Comparison of ENCODE assay signal across 15 cellular contexts in the genomic region with DNA sequence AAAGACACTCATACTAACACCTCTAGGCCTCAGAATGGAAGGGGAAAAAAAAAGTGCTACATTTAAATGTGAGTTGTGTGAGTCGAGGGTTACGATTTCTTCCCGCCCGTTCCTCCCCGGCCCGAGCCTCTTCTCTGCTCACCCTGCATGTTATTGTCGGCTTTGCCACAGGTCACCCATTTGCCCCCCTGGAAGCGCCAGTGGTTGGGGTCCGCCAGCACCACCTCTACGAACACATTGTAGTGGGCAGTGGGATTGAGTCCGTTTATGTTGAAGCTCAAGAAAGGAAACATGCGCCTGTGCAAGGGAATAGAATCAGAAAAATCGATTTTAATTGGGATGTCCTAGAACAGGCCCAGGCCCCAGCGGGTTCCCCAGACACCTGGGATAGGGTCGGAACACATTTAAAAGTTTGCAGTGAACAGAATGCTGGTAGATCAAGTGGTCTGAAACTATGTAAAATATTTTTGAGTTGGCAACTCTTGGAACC. TPM values are rescaled to one million over a fixed set of nuclear protein-coding genes. Genes with fewer than 3 reads are reported as not detected.
A peak's percentile ranks its signal among the peaks of the same experiment; 100 is the strongest.
DNase-seq lines count a peak whose midpoint lies in the region; ATAC-seq and TF ChIP-seq lines count a peak whose summit lies in the region.
"Had no signal": no experiment of that assay in that cellular context is flagged by ENCODE, and none has a peak within 500 bp of the region (broad histone marks: within the 10 kb centered on the region; RNA-seq: fewer than 3 reads in every experiment).

No MANE protein-coding gene starts in this region.

- ATAC-seq in CD4-positive, alpha-beta T cell (ENCODE audit: poor library complexity), result no peak
- no peak for ATAC-seq in HCT116
- ATAC-seq: activated CD4-positive, CD25-positive, alpha-beta regulatory T cell treated with anti-CD3 and anti-CD28 coated beads, Interleukin-2, amount 50 U/mL, for 24 hours; Right ventricle myocardium inferior had no signal

- DNase-seq in CD4-positive, alpha-beta T cell, result no peak
- no peak for DNase-seq in HCT116 (ENCODE audit: low read depth, low spot score)
- DNase-seq in activated T-helper 2 cell treated with anti-CD3 and anti-CD28 coated beads, Interferon-gamma antibody, Interleukin-2, Interleukin-4, amounts not matched to agents 10 μg/mL and 5 μg/mL and 100 μg/mL, durations not matched to agents 14 hours and 24 hours and 36 hours (ENCODE audit: low spot score), result no peak
- DNase-seq in kidney glomerular epithelial cell (lab: John Stamatoyannopoulos, UW), result no peak
- no peak for DNase-seq in GM19238 (ENCODE audit: insufficient read length, low spot score)
- DNase-seq in dedifferentiated amniotic fluid mesenchymal stem cell (ENCODE audit: extremely low spot score), result no peak
- no peak for DNase-seq in stimulated activated CD4-positive, alpha-beta T cell treated with anti-CD3 and anti-CD28 coated beads, Interleukin-4, amount 100 ng/mL, for 1 hour
- DNase-seq: Caco-2, HFFc6, NCI-H187 treated with DMSO at 0.1 percent for 48 hours, nucleus accumbens, right cardiac atrium had no signal

- no peaks in the 10 kb centered on the region for H3K79me2 ChIP-seq in HCT116 (ENCODE audit: insufficient read depth, low read length)

- H4K20me1 ChIP-seq in HCT116 (ENCODE audit: insufficient read depth), result no peaks in the 10 kb centered on the region

- no peak overlapping the region for H2AFZ ChIP-seq in HCT116 (ENCODE audit: low read depth, low read length, poor library complexity, severe bottlenecking)

- intact Hi-C loops in CD4-positive, alpha-beta T cell (cut with DNase I, micrococcal nuclease), result loop anchor here in 1 of 2 experiments (10.0 kb wide), 1 partner anchor 165 kb away; no protein-coding TSS in a partner anchor
- intact Hi-C loops in HCT116 (cut with micrococcal nuclease), result no loop called here
- intact Hi-C loops in activated T-helper 2 cell treated with anti-CD3 and anti-CD28 coated beads, Interferon-gamma antibody, Interleukin-2, Interleukin-4, amounts not matched to agents 10 μg/mL and 5 μg/mL and 100 μg/mL, durations not matched to agents 14 hours and 24 hours and 36 hours (cut with micrococcal nuclease), result loop anchor here (5.0 to 10.0 kb wide), 3 partner anchors 182 to 522 kb away; a partner anchor contains a TSS

- H3K36me3 ChIP-seq in HCT116 (ENCODE audit: control insufficient read depth in 1 of 2, insufficient read depth in 2 of 2, low read length in 2 of 2), result no peaks in the 10 kb centered on the region

- peak overlapping the region; percentile 81 for H3K4me3 Mint-ChIP-seq in CD4-positive, alpha-beta T cell
- H3K4me3 Mint-ChIP-seq in activated T-helper 2 cell treated with anti-CD3 and anti-CD28 coated beads, Interferon-gamma antibody, Interleukin-2, Interleukin-4, amounts not matched to agents 10 μg/mL and 5 μg/mL and 100 μg/mL, durations not matched to agents 14 hours and 24 hours and 36 hours (ENCODE audit: low read depth), result peak overlapping the region; percentile 57
- H3K4me3 Mint-ChIP-seq: HFFc6 had no signal

- POLR2A ChIA-PET in CD4-positive, alpha-beta T cell (lab: Charles Lee), result interaction anchor here (0.6 to 1.9 kb wide), 3 partner anchors 7 to 604 kb away, joined by 3 to 11 read pairs (median 5); no protein-coding TSS in a partner anchor
- POLR2A ChIA-PET in HCT116 (lab: Charles Lee), result no interaction called here

- peak overlapping the region; percentile 78 to 90; a peak in 2 of 4 replicates for H3K4me3 ChIP-seq in HCT116 (replicated peaks in 1 of 2; ENCODE audit: low read depth in 1 of 2, low read length in 2 of 2)
- H3K4me3 ChIP-seq in mononuclear cell (ENCODE audit: low read length), result peak overlapping the region; percentile 43

- no peaks in the 10 kb centered on the region for H3K9me3 ChIP-seq in CD4-positive, alpha-beta T cell (ENCODE audit: control insufficient read depth, low read length)
- H3K9me3 ChIP-seq in HCT116 (ENCODE audit: control insufficient read depth in 1 of 2, insufficient read depth in 1 of 2, low read depth in 1 of 2, low read length in 2 of 2), result no peaks in the 10 kb centered on the region
- H3K9me3 ChIP-seq in mononuclear cell (ENCODE audit: low read depth, low read length), result no peaks in the 10 kb centered on the region
- H3K9me3 ChIP-seq: Caco-2 had no signal

- peaks cover 34% of the 10 kb centered on the region for H3K4me1 Mint-ChIP-seq in CD4-positive, alpha-beta T cell (ENCODE audit: low read depth)
- H3K4me1 Mint-ChIP-seq in activated T-helper 2 cell treated with anti-CD3 and anti-CD28 coated beads, Interferon-gamma antibody, Interleukin-2, Interleukin-4, amounts not matched to agents 10 μg/mL and 5 μg/mL and 100 μg/mL, durations not matched to agents 14 hours and 24 hours and 36 hours (ENCODE audit: low read depth), result peaks cover 43% of the 10 kb centered on the region

- H3K4me1 ChIP-seq in HCT116 (ENCODE audit: control insufficient read depth in 1 of 2, insufficient read depth in 2 of 2, low read length in 2 of 2), result peaks cover 3 to 10% of the 10 kb centered on the region in 2 experiments; a peak in 2 of 4 replicates
- peaks cover 39% of the 10 kb centered on the region for H3K4me1 ChIP-seq in mononuclear cell (ENCODE audit: insufficient read depth, low read length)

- CTCF ChIA-PET in CD4-positive, alpha-beta T cell (lab: Charles Lee), result interaction anchor here (1.0 to 3.7 kb wide), 3 partner anchors 8 to 628 kb away, joined by 3 to 40 read pairs (median 6); a partner anchor contains a TSS
- CTCF ChIA-PET in HCT116 (lab: Charles Lee), result interaction anchor here (0.5 to 0.9 kb wide), 2 partner anchors 8 to 440 kb away, joined by 3 to 9 read pairs; no protein-coding TSS in a partner anchor

- H3K27ac ChIP-seq in CD4-positive, alpha-beta T cell (ENCODE audit: low read depth, low read length), result no peak overlapping the region
- H3K27ac ChIP-seq in HCT116 (ENCODE audit: low read depth, low read length), result no peak overlapping the region

- BruUV-seq in HCT116 (replicated peaks; lab: Mats Ljungman, UMichigan), result TSS peak; percentile 35

- RAD21 ChIA-PET in HCT116 (lab: Charles Lee; ENCODE audit: low non-redundant PET in 1 of 2, low total read pairs in 2 of 2, uncharacterized antibody in 2 of 2, unreplicated experiment in 2 of 2), result no interaction called here

- no peaks in the 10 kb centered on the region for H3K36me3 Mint-ChIP-seq in CD4-positive, alpha-beta T cell (ENCODE audit: low read depth)
- peaks cover 35% of the 10 kb centered on the region for H3K36me3 Mint-ChIP-seq in activated T-helper 2 cell treated with anti-CD3 and anti-CD28 coated beads, Interferon-gamma antibody, Interleukin-2, Interleukin-4, amounts not matched to agents 10 μg/mL and 5 μg/mL and 100 μg/mL, durations not matched to agents 14 hours and 24 hours and 36 hours (ENCODE audit: low read depth)

- no peak for TF ChIP-seq CTCF in CD4-positive, alpha-beta T cell (IDR thresholded peaks at IDR 0.05)
- TF ChIP-seq CTCF in HCT116 (IDR thresholded peaks at IDR 0.05 in 2 of 3, conservative IDR thresholded peaks at IDR 0.05 in 1 of 3; ENCODE audit: borderline replicate concordance in 1 of 3, insufficient read depth in 1 of 3, low read depth in 2 of 3, low read length in 2 of 3), result no peak

- H3K27me3 Mint-ChIP-seq in CD4-positive, alpha-beta T cell, result peaks cover 91% of the 10 kb centered on the region
- H3K27me3 Mint-ChIP-seq in activated T-helper 2 cell treated with anti-CD3 and anti-CD28 coated beads, Interferon-gamma antibody, Interleukin-2, Interleukin-4, amounts not matched to agents 10 μg/mL and 5 μg/mL and 100 μg/mL, durations not matched to agents 14 hours and 24 hours and 36 hours (ENCODE audit: low read depth), result peaks cover 67% of the 10 kb centered on the region

- no peak for TF ChIP-seq POLR2A in HCT116 (IDR thresholded peaks at IDR 0.05; ENCODE audit: borderline replicate concordance, extremely low read depth, insufficient read depth, insufficient read length)

- no peaks in the 10 kb centered on the region for H3K9me2 ChIP-seq in HCT116 (ENCODE audit: insufficient read depth)

- H3K27ac Mint-ChIP-seq in CD4-positive, alpha-beta T cell, result no peak overlapping the region
- H3K27ac Mint-ChIP-seq in activated T-helper 2 cell treated with anti-CD3 and anti-CD28 coated beads, Interferon-gamma antibody, Interleukin-2, Interleukin-4, amounts not matched to agents 10 μg/mL and 5 μg/mL and 100 μg/mL, durations not matched to agents 14 hours and 24 hours and 36 hours, result no peak overlapping the region
- H3K27ac Mint-ChIP-seq: HFFc6 had no signal

- no peak for TF ChIP-seq RAD21 in HCT116 (IDR thresholded peaks at IDR 0.05; ENCODE audit: low read depth)

- no peaks in the 10 kb centered on the region for H3K9me3 Mint-ChIP-seq in CD4-positive, alpha-beta T cell
- no peaks in the 10 kb centered on the region for H3K9me3 Mint-ChIP-seq in activated T-helper 2 cell treated with anti-CD3 and anti-CD28 coated beads, Interferon-gamma antibody, Interleukin-2, Interleukin-4, amounts not matched to agents 10 μg/mL and 5 μg/mL and 100 μg/mL, durations not matched to agents 14 hours and 24 hours and 36 hours
- H3K9me3 Mint-ChIP-seq: HFFc6 had no signal

- H3K9ac ChIP-seq in HCT116 (ENCODE audit: low read length), result no peak overlapping the region

- H3K27me3 ChIP-seq in CD4-positive, alpha-beta T cell (ENCODE audit: control insufficient read depth, insufficient read depth, low read length), result peaks cover 57% of the 10 kb centered on the region
- H3K27me3 ChIP-seq in HCT116 (ENCODE audit: insufficient read depth, low read length) (no peaks in the 10 kb centered on the region), mononuclear cell (ENCODE audit: insufficient read depth, low read length) (peaks cover 93% of the 10 kb centered on the region)

- peak overlapping the region; percentile 96 for H3K4me2 ChIP-seq in HCT116 (ENCODE audit: low read length)

TF ChIP-seq in HCT116, 20 proteins besides CTCF, POLR2A, EP300 and RAD21 (continues in another document):
- TF ChIP-seq, protein P1, sequence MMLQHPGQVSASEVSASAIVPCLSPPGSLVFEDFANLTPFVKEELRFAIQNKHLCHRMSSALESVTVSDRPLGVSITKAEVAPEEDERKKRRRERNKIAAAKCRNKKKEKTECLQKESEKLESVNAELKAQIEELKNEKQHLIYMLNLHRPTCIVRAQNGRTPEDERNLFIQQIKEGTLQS (IDR thresholded peaks at IDR 0.05), result no peak
- TF ChIP-seq CEBPB (IDR thresholded peaks at IDR 0.05; ENCODE audit: low read depth) (no peak), SP1 (IDR thresholded peaks at IDR 0.05; ENCODE audit: low read depth) (no peak), TCF7L2 (IDR thresholded peaks at IDR 0.05; ENCODE audit: borderline replicate concordance, extremely low read depth, insufficient read depth, insufficient read length) (no peak), ELF1 (IDR thresholded peaks at IDR 0.05; ENCODE audit: borderline replicate concordance, low read depth) (no peak), FOSL1 (IDR thresholded peaks at IDR 0.05; ENCODE audit: low read depth) (no peak), EZH2 (IDR thresholded peaks at IDR 0.05) (no peak), EZH2phosphoT487 (IDR thresholded peaks at IDR 0.05; ENCODE audit: borderline replicate concordance) (no peak), JUND (IDR thresholded peaks at IDR 0.05) (no peak)

RNA-seq across cellular contexts. Expression of a gene that starts 2.0 kb away (rescaled TPM):
- total RNA-seq in CD4-positive, alpha-beta T cell, result under 1 TPM; 0.64 to 0.69 TPM
- total RNA-seq in HCT116 (2021; ENCODE audit: unreplicated experiment) (1.4 TPM), mononuclear cell (3.4 TPM)
- 0.56 and 0.70 TPM in 2 replicates for polyA plus RNA-seq in HCT116 (2012)
- total RNA-seq in activated T-helper 2 cell treated with anti-CD3 and anti-CD28 coated beads, Interferon-gamma antibody, Interleukin-2, Interleukin-4, amounts not matched to agents 10 μg/mL and 5 μg/mL and 100 μg/mL, durations not matched to agents 14 hours and 24 hours and 36 hours, result 5.2 and 5.6 TPM in 2 replicates
- total RNA-seq: HFFc6 had no signal
